In the genomic region with DNA sequence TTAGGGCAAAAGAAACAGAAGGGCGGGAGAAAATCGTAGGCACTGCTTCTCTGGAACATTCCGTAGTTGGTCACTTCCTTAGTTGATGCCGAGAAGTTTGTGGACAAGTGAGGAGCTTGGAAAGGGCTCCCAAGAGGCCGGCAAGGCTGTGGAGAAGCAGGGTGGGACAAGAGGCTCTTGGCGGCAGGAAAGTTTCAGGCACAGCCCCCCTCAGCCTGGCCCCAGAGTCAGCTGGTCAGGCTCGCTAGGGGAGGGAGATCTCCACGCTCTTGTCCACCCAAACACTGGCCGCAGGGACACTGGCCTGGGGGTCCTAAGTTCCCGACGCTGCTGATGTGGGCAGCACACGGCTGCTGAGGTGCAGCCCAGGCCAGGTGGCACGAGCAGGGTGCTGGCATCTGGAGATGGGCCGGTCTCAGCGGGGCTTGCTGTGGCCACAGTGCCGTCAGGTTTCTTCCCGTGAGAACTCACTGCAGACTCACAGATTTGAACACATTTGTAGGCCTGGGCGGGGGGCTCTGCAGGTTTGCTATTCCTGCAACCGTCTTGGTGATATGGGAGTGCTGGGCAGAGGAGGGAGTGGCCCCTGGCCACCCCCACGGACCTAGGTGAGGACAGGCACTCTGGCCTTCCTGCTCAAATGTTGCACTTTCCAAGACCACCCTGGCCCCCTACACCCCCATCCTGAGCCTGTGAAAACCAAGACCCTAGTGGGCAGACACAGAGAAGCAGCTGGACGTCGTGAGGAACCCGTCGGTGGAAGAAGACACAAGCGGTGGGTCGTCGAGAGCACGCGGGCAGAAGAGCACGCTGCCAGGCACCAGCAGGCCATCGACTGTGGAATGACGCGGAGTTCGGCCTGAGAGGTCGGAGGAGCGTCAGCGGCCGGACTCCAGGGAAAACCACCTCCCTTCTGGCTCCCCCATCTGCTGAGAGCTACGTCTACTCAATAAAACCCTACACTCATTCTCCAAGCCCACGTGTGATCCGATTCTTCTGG, we compare ENCODE assay signal across 31 cellular contexts.
"Had no signal": no experiment of that assay in that cellular context is flagged by ENCODE, and none has a peak within 500 bp of the region (broad histone marks: within the 10 kb centered on the region; RNA-seq: fewer than 3 reads in every experiment).

No MANE protein-coding gene starts in this region.

- H3K4me3 ChIP-seq: ascending aorta, breast epithelium, cardiac muscle cell, esophagus muscularis mucosa, gastrocnemius medialis, heart right ventricle had no signal

- H3K27me3 ChIP-seq: ascending aorta, breast epithelium, cardiac muscle cell, foreskin keratinocyte, gastrocnemius medialis had no signal

- H3K36me3 Mint-ChIP-seq: activated naive CD4-positive, alpha-beta T cell treated with anti-CD3 and anti-CD28 coated beads, Interleukin-2, amount 10 ng/mL, durations not matched to agents 7 days and 5 days; activated naive CD4-positive, alpha-beta T cell treated with anti-CD3 and anti-CD28 coated beads, Interleukin-2, amount 50 U/mL, for 72 hours; activated naive CD8-positive, alpha-beta T cell treated with anti-CD3 and anti-CD28 coated beads, Interleukin-2, amount 10 ng/mL, durations not matched to agents 7 days and 5 days; brain had no signal

- H3K9me3 Mint-ChIP-seq: activated CD4-positive, alpha-beta memory T cell treated with anti-CD3 and anti-CD28 coated beads, Interleukin-2, amount 10 ng/mL, durations not matched to agents 7 days and 5 days; activated CD4-positive, alpha-beta T cell treated with anti-CD3 and anti-CD28 coated beads, Interleukin-2, amount 10 ng/mL, durations not matched to agents 24 days and 14 days; activated naive CD4-positive, alpha-beta T cell treated with anti-CD3 and anti-CD28 coated beads, Interleukin-2, amount 10 ng/mL, durations not matched to agents 7 days and 5 days; activated naive CD4-positive, alpha-beta T cell treated with anti-CD3 and anti-CD28 coated beads, Interleukin-2, amount 50 U/mL, for 72 hours; activated naive CD8-positive, alpha-beta T cell treated with anti-CD3 and anti-CD28 coated beads, Interleukin-2, amount 10 ng/mL, durations not matched to agents 7 days and 5 days; activated T-cell treated with anti-CD3 and anti-CD28 coated beads, Interleukin-2, amount 50 U/mL, for 24 hours; activated T-cell treated with anti-CD3 and anti-CD28 coated beads, Interleukin-2, amount 50 U/mL, for 72 hours; effector memory CD8-positive, alpha-beta T cell had no signal

- H3K4me1 ChIP-seq: ascending aorta, breast epithelium, foreskin keratinocyte had no signal

- H3K27ac Mint-ChIP-seq: activated CD4-positive, alpha-beta memory T cell treated with anti-CD3 and anti-CD28 coated beads, Interleukin-2, amount 10 ng/mL, durations not matched to agents 7 days and 5 days; activated CD4-positive, alpha-beta T cell treated with anti-CD3 and anti-CD28 coated beads for 36 hours; activated CD4-positive, alpha-beta T cell treated with anti-CD3 and anti-CD28 coated beads, Interleukin-2, amount 10 ng/mL, durations not matched to agents 24 days and 14 days; activated naive CD4-positive, alpha-beta T cell treated with anti-CD3 and anti-CD28 coated beads, Interleukin-2, amount 10 ng/mL, durations not matched to agents 7 days and 5 days; activated naive CD4-positive, alpha-beta T cell treated with anti-CD3 and anti-CD28 coated beads, Interleukin-2, amount 50 U/mL, for 72 hours; activated naive CD8-positive, alpha-beta T cell treated with anti-CD3 and anti-CD28 coated beads, Interleukin-2, amount 10 ng/mL, durations not matched to agents 7 days and 5 days; activated T-cell treated with anti-CD3 and anti-CD28 coated beads, Interleukin-2, amount 50 U/mL, for 24 hours; activated T-cell treated with anti-CD3 and anti-CD28 coated beads, Interleukin-2, amount 50 U/mL, for 72 hours; brain; effector memory CD8-positive, alpha-beta T cell had no signal

- H3K36me3 ChIP-seq: ascending aorta, breast epithelium, cardiac muscle cell, esophagus muscularis mucosa, gastrocnemius medialis, heart right ventricle had no signal

- DNase-seq: activated CD4-positive, alpha-beta memory T cell treated with anti-CD3 and anti-CD28 coated beads, Interleukin-2, amount 10 ng/mL, durations not matched to agents 7 days and 5 days; activated CD4-positive, alpha-beta T cell treated with anti-CD3 and anti-CD28 coated beads for 36 hours; activated CD4-positive, alpha-beta T cell treated with anti-CD3 and anti-CD28 coated beads, Interleukin-2, amount 10 ng/mL, durations not matched to agents 24 days and 14 days; activated CD4-positive, CD25-positive, alpha-beta regulatory T cell; activated CD4-positive, CD25-positive, alpha-beta regulatory T cell treated with anti-CD3 and anti-CD28 coated beads, Interleukin-2, amount 50 U/mL, for 72 hours; activated CD8-positive, alpha-beta memory T cell treated with anti-CD3 and anti-CD28 coated beads, Interleukin-2, amount 50 U/mL, for 48 hours; activated gamma-delta T cell; activated naive CD4-positive, alpha-beta T cell; activated naive CD4-positive, alpha-beta T cell treated with anti-CD3 and anti-CD28 coated beads, Interleukin-2, amount 10 ng/mL, durations not matched to agents 7 days and 5 days; activated naive CD8-positive, alpha-beta T cell treated with anti-CD3 and anti-CD28 coated beads, Interleukin-2, amount 10 ng/mL, durations not matched to agents 7 days and 5 days; activated T-cell treated with anti-CD3 and anti-CD28 coated beads for 4 hours; activated T-cell treated with anti-CD3 and anti-CD28 coated beads, Interleukin-2, amount 50 U/mL, for 24 hours; activated T-cell treated with anti-CD3 and anti-CD28 coated beads, Interleukin-2, amount 50 U/mL, for 72 hours; central memory CD4-positive, alpha-beta T cell; cerebellar nuclear complex; cortex of kidney; dermis blood vessel endothelial cell; effector CD4-positive, alpha-beta T cell; effector memory CD8-positive, alpha-beta T cell; erythroblast; foreskin keratinocyte; gastrocnemius medialis; glutamatergic neuron; heart right ventricle; T-helper 2 cell had no signal

- H3K27me3 Mint-ChIP-seq: activated CD4-positive, alpha-beta T cell treated with anti-CD3 and anti-CD28 coated beads, Interleukin-2, amount 10 ng/mL, durations not matched to agents 24 days and 14 days; brain had no signal

- H3K4me3 Mint-ChIP-seq: activated CD4-positive, alpha-beta memory T cell treated with anti-CD3 and anti-CD28 coated beads, Interleukin-2, amount 10 ng/mL, durations not matched to agents 7 days and 5 days; activated CD4-positive, alpha-beta T cell treated with anti-CD3 and anti-CD28 coated beads for 36 hours; activated CD4-positive, alpha-beta T cell treated with anti-CD3 and anti-CD28 coated beads, Interleukin-2, amount 10 ng/mL, durations not matched to agents 24 days and 14 days; activated naive CD4-positive, alpha-beta T cell treated with anti-CD3 and anti-CD28 coated beads, Interleukin-2, amount 10 ng/mL, durations not matched to agents 7 days and 5 days; activated naive CD8-positive, alpha-beta T cell treated with anti-CD3 and anti-CD28 coated beads, Interleukin-2, amount 10 ng/mL, durations not matched to agents 7 days and 5 days; activated T-cell treated with anti-CD3 and anti-CD28 coated beads, Interleukin-2, amount 50 U/mL, for 24 hours; activated T-cell treated with anti-CD3 and anti-CD28 coated beads, Interleukin-2, amount 50 U/mL, for 72 hours; brain; effector memory CD8-positive, alpha-beta T cell had no signal

- H3K4me1 Mint-ChIP-seq: activated CD4-positive, alpha-beta T cell treated with anti-CD3 and anti-CD28 coated beads for 36 hours; activated CD4-positive, alpha-beta T cell treated with anti-CD3 and anti-CD28 coated beads, Interleukin-2, amount 10 ng/mL, durations not matched to agents 24 days and 14 days had no signal

- ATAC-seq: activated CD4-positive, alpha-beta T cell treated with anti-CD3 and anti-CD28 coated beads for 36 hours; activated naive CD4-positive, alpha-beta T cell treated with anti-CD3 and anti-CD28 coated beads, Interleukin-2, amount 50 U/mL, for 72 hours; effector memory CD8-positive, alpha-beta T cell; foreskin keratinocyte; gastrocnemius medialis; heart right ventricle had no signal

- H3K27ac ChIP-seq: ascending aorta, breast epithelium, cardiac muscle cell, esophagus muscularis mucosa, foreskin keratinocyte, gastrocnemius medialis, heart right ventricle had no signal

- H3K9me3 ChIP-seq: ascending aorta, breast epithelium, esophagus muscularis mucosa, gastrocnemius medialis, heart right ventricle had no signal
